In the genomic region with DNA sequence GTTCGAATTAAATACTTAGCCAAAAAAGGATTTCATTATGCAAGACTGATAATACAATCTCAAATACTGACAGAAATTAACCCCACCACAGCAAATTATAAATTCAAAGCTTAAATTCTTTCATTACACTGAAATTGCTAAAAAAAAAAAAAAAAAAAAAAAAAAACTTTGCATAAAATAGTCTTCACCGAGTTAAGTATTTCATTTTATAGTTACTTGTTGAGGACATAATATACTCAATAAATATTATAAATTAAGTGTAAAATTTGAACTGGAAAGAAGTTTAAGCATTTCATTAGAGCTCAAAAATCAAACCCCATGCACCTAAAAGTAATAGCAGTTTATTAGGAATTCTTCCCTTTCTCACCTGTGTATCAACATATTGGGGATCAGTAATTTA, we compare ENCODE assay signal across 23 cellular contexts. TPM values are rescaled to one million over a fixed set of nuclear protein-coding genes. Genes with fewer than 3 reads are reported as not detected.
DNase-seq lines count a peak whose midpoint lies in the region; ATAC-seq, FAIRE-seq and TF ChIP-seq lines count a peak whose summit lies in the region.
"Had no signal": no experiment of that assay in that cellular context is flagged by ENCODE, and none has a peak within 500 bp of the region (broad histone marks: within the 10 kb centered on the region; RNA-seq: fewer than 3 reads in every experiment).

No MANE protein-coding gene starts in this region.

- intact Hi-C loops in CD4-positive, alpha-beta memory T cell (cut with micrococcal nuclease) = loop anchor here (10.0 kb wide), 1 partner anchor 420 kb away; no protein-coding TSS in a partner anchor
- intact Hi-C loops in activated CD4-positive, alpha-beta memory T cell treated with anti-CD3 and anti-CD28 coated beads for 36 hours (cut with micrococcal nuclease) = no loop called here
- intact Hi-C loops in CD14-positive monocyte (cut with micrococcal nuclease) = no loop called here

- no peak overlapping the region for H4K91ac ChIP-seq in mesenchymal stem cell (ENCODE audit: low read length)

- no peak overlapping the region for H3K4ac ChIP-seq in mesenchymal stem cell (ENCODE audit: low read depth in 1 of 2, low read length in 2 of 2)

- no peaks in the 10 kb centered on the region for H3K9me3 ChIP-seq in CD4-positive, alpha-beta memory T cell (ENCODE audit: control insufficient read depth in 1 of 2, low read length in 2 of 2)
- H3K9me3 ChIP-seq in mesenchymal stem cell (ENCODE audit: control insufficient read depth, low read length) = no peaks in the 10 kb centered on the region
- H3K9me3 ChIP-seq: body of pancreas, heart left ventricle, ovary, tibial nerve had no signal

- no peak overlapping the region for H2AFZ ChIP-seq in GM23338
- no peak overlapping the region for H2AFZ ChIP-seq in mesenchymal stem cell (ENCODE audit: low read depth, low read length)

- H3K9me3 Mint-ChIP-seq in CD4-positive, alpha-beta memory T cell = peaks cover 0 to 4% (median 0%) of the 10 kb centered on the region in 8 donors
- no peaks in the 10 kb centered on the region for H3K9me3 Mint-ChIP-seq in GM23338
- no peaks in the 10 kb centered on the region for H3K9me3 Mint-ChIP-seq in activated CD4-positive, alpha-beta memory T cell treated with anti-CD3 and anti-CD28 coated beads for 36 hours
- H3K9me3 Mint-ChIP-seq in stimulated activated naive CD8-positive, alpha-beta T cell treated with anti-CD3 and anti-CD28 coated beads, Interleukin-15, amount 100 ng/mL, for 72 hours = no peaks in the 10 kb centered on the region
- H3K9me3 Mint-ChIP-seq in CD14-positive monocyte = no peaks in the 10 kb centered on the region
- H3K9me3 Mint-ChIP-seq: activated CD8-positive, alpha-beta T cell treated with anti-CD3 and anti-CD28 coated beads for 36 hours; H9 had no signal

- H3K4me2 ChIP-seq in GM23338 (peak overlapping the region; percentile 80), mesenchymal stem cell (ENCODE audit: low read length, poor library complexity, severe bottlenecking) (no peak overlapping the region)

- no peak overlapping the region for H2BK5ac ChIP-seq in mesenchymal stem cell (ENCODE audit: low read depth, low read length, poor library complexity, severe bottlenecking)

- no peak overlapping the region for H2BK120ac ChIP-seq in mesenchymal stem cell (ENCODE audit: low read depth, low read length)

- no peak overlapping the region for H2AK5ac ChIP-seq in mesenchymal stem cell (ENCODE audit: low read length, severe bottlenecking)

- 100% methylated on average over 1 of the region's 2 CpGs for WGBS in mesenchymal stem cell

- no peak overlapping the region for H3K27ac ChIP-seq in CD4-positive, alpha-beta memory T cell (ENCODE audit: low read depth, low read length)
- no peak overlapping the region for H3K27ac ChIP-seq in GM23338 (ENCODE audit: low read depth)
- H3K27ac ChIP-seq in mesenchymal stem cell (ENCODE audit: low read length, poor library complexity, severe bottlenecking) = no peak overlapping the region
- H3K27ac ChIP-seq: C4-2B, ovary had no signal

- H4K20me1 ChIP-seq in GM23338 (replicated peaks; ENCODE audit: insufficient read depth) = peaks cover 8% of the 10 kb centered on the region

- no peaks in the 10 kb centered on the region for H3K27me3 Mint-ChIP-seq in CD4-positive, alpha-beta memory T cell
- H3K27me3 Mint-ChIP-seq in GM23338 (ENCODE audit: insufficient read depth, low read depth, poor library complexity) (peaks cover 8% of the 10 kb centered on the region), CD14-positive monocyte (ENCODE audit: low read depth in 3 of 3) (peaks cover 0 to 1% (median 0%) of the 10 kb centered on the region in 3 donors)
- no peaks in the 10 kb centered on the region for H3K27me3 Mint-ChIP-seq in activated CD4-positive, alpha-beta memory T cell treated with anti-CD3 and anti-CD28 coated beads for 36 hours
- H3K27me3 Mint-ChIP-seq in stimulated activated naive CD8-positive, alpha-beta T cell treated with anti-CD3 and anti-CD28 coated beads, Interleukin-15, amount 100 ng/mL, for 72 hours = no peaks in the 10 kb centered on the region
- H3K27me3 Mint-ChIP-seq: activated CD8-positive, alpha-beta T cell treated with anti-CD3 and anti-CD28 coated beads for 36 hours had no signal

- peaks cover 24% of the 10 kb centered on the region for H3K79me2 ChIP-seq in GM23338 (replicated peaks; ENCODE audit: insufficient read depth)

- H3K4me1 Mint-ChIP-seq in CD4-positive, alpha-beta memory T cell = peaks cover 30 to 79% (median 45%) of the 10 kb centered on the region in 4 donors
- peaks cover 38% of the 10 kb centered on the region for H3K4me1 Mint-ChIP-seq in GM23338
- peaks cover 65% of the 10 kb centered on the region for H3K4me1 Mint-ChIP-seq in activated CD4-positive, alpha-beta memory T cell treated with anti-CD3 and anti-CD28 coated beads for 36 hours (ENCODE audit: low read depth)
- peaks cover 65% of the 10 kb centered on the region for H3K4me1 Mint-ChIP-seq in stimulated activated naive CD8-positive, alpha-beta T cell treated with anti-CD3 and anti-CD28 coated beads, Interleukin-15, amount 100 ng/mL, for 72 hours
- H3K4me1 Mint-ChIP-seq in CD14-positive monocyte = peaks cover 31% of the 10 kb centered on the region

- CTCF ChIA-PET in CD4-positive, alpha-beta memory T cell (lab: Charles Lee; ENCODE audit: partially characterized antibody) = interaction anchor here (1.8 to 2.2 kb wide), 2 partner anchors 128 to 378 kb away, joined by 3 to 9 read pairs; a partner anchor contains a TSS
- CTCF ChIA-PET in activated CD4-positive, alpha-beta memory T cell treated with anti-CD3 and anti-CD28 coated beads for 36 hours (lab: Charles Lee) = interaction anchor here (1.1 kb wide), 1 partner anchor 10 kb away, joined by 3 read pairs; no protein-coding TSS in a partner anchor

- no peak overlapping the region for H4K8ac ChIP-seq in mesenchymal stem cell (ENCODE audit: low read length)

- peak overlapping the region in 5 of 8 donors; percentile 3 to 100 (median 98) for H3K4me3 Mint-ChIP-seq in CD4-positive, alpha-beta memory T cell
- H3K4me3 Mint-ChIP-seq in GM23338 (peak overlapping the region; percentile 97), CD14-positive monocyte (no peak overlapping the region)
- peak overlapping the region; percentile 31 for H3K4me3 Mint-ChIP-seq in activated CD4-positive, alpha-beta memory T cell treated with anti-CD3 and anti-CD28 coated beads for 36 hours
- no peak overlapping the region for H3K4me3 Mint-ChIP-seq in stimulated activated naive CD8-positive, alpha-beta T cell treated with anti-CD3 and anti-CD28 coated beads, Interleukin-15, amount 100 ng/mL, for 72 hours

- no peaks in the 10 kb centered on the region; the same call in 1 of the 2 replicates for H3F3A ChIP-seq in GM23338 (replicated peaks; ENCODE audit: low read depth)

- H3K79me1 ChIP-seq in mesenchymal stem cell (replicated peaks; ENCODE audit: low read length, poor library complexity, severe bottlenecking) = peaks cover 8% of the 10 kb centered on the region

- H3K23ac ChIP-seq in mesenchymal stem cell (ENCODE audit: low read length in 2 of 2) = no peak overlapping the region

- H3K4me1 ChIP-seq in CD4-positive, alpha-beta memory T cell (ENCODE audit: insufficient read depth, low read length) = peaks cover 30% of the 10 kb centered on the region
- H3K4me1 ChIP-seq in GM23338 (ENCODE audit: insufficient read depth) (peaks cover 17% of the 10 kb centered on the region; the same call in 1 of the 2 replicates), mesenchymal stem cell (ENCODE audit: control insufficient read depth, insufficient read depth, low read depth, low read length) (peaks cover 5% of the 10 kb centered on the region)

- no peak overlapping the region for H2BK15ac ChIP-seq in mesenchymal stem cell (ENCODE audit: low read depth, poor library complexity, severe bottlenecking)

- no peak overlapping the region for H3K4me3 ChIP-seq in CD4-positive, alpha-beta memory T cell (ENCODE audit: low read length in 2 of 2)
- H3K4me3 ChIP-seq in GM23338 (no peak overlapping the region), mesenchymal stem cell (ENCODE audit: insufficient read depth in 1 of 2, low read depth in 1 of 2, low read length in 2 of 2) (peak overlapping the region in 1 of 2 experiments; percentile 94)
- H3K4me3 ChIP-seq: body of pancreas, ovary had no signal

- in situ Hi-C loops in ACHN (cut with HindIII; ENCODE audit: low pct_ligation_motif_present, low pct_unique_long_range_greater_than_20kb, low sequenced_read_pairs) = no loop called here

- H3K36me3 Mint-ChIP-seq in CD4-positive, alpha-beta memory T cell = peaks cover 0 to 20% of the 10 kb centered on the region in 2 donors
- H3K36me3 Mint-ChIP-seq in GM23338 (ENCODE audit: low read depth) = peaks cover 10% of the 10 kb centered on the region
- H3K36me3 Mint-ChIP-seq in activated CD4-positive, alpha-beta memory T cell treated with anti-CD3 and anti-CD28 coated beads for 36 hours = peaks cover 16% of the 10 kb centered on the region
- peaks cover 4% of the 10 kb centered on the region in 2 donors for H3K36me3 Mint-ChIP-seq in CD14-positive monocyte

- ATAC-seq in GM23338 = no peak
- ATAC-seq in stimulated activated naive CD8-positive, alpha-beta T cell treated with anti-CD3 and anti-CD28 coated beads, Interleukin-15, amount 100 ng/mL, for 72 hours = no peak
- ATAC-seq: activated CD8-positive, alpha-beta T cell treated with anti-CD3 and anti-CD28 coated beads for 36 hours; body of pancreas; heart left ventricle had no signal

- POLR2A ChIA-PET in CD4-positive, alpha-beta memory T cell (lab: Charles Lee; ENCODE audit: partially characterized antibody) = interaction anchor here (2.4 to 2.7 kb wide), 2 partner anchors 164 to 415 kb away, joined by 10 to 24 read pairs; a partner anchor contains a TSS
- POLR2A ChIA-PET in activated CD4-positive, alpha-beta memory T cell treated with anti-CD3 and anti-CD28 coated beads for 36 hours (lab: Charles Lee) = interaction anchor here (2.2 kb wide), 1 partner anchor 12 kb away, joined by 6 read pairs; no protein-coding TSS in a partner anchor

- no peak for TF ChIP-seq CTCF in GM23338 (conservative IDR thresholded peaks at IDR 0.05; ENCODE audit: low read depth in 2 of 2)
- TF ChIP-seq CTCF in CD14-positive monocyte (IDR thresholded peaks at IDR 0.05) = no peak

- peak overlapping the region; percentile 99 for H3K9ac ChIP-seq in mesenchymal stem cell (ENCODE audit: low read length)

- no peak overlapping the region for H2BK12ac ChIP-seq in mesenchymal stem cell (ENCODE audit: low read length in 2 of 2)

- no peak overlapping the region for H3K14ac ChIP-seq in mesenchymal stem cell (ENCODE audit: low read length in 2 of 2)

- no peaks in the 10 kb centered on the region for H3K36me3 ChIP-seq in CD4-positive, alpha-beta memory T cell (ENCODE audit: insufficient read depth, low read length)
- H3K36me3 ChIP-seq in GM23338 (ENCODE audit: insufficient read depth) (no peaks in the 10 kb centered on the region), mesenchymal stem cell (ENCODE audit: control insufficient read depth in 1 of 2, insufficient read depth in 2 of 2, low read depth in 1 of 2, low read length in 2 of 2) (peaks cover 0 to 15% of the 10 kb centered on the region in 2 experiments)
- H3K36me3 ChIP-seq: ovary, tibial nerve had no signal

- no peaks in the 10 kb centered on the region for H3K9me2 ChIP-seq in GM23338 (ENCODE audit: insufficient read depth)

- DNase-seq in CD4-positive, alpha-beta memory T cell = no peak
- no peak for DNase-seq in GM23338 (ENCODE audit: low spot score)
- no peak for DNase-seq in activated CD4-positive, alpha-beta memory T cell treated with anti-CD3 and anti-CD28 coated beads for 36 hours
- no peak for DNase-seq in mesenchymal stem cell
- DNase-seq in GM19239 (ENCODE audit: insufficient read length, low spot score) = no peak
- no peak for DNase-seq in stimulated activated naive CD8-positive, alpha-beta T cell treated with anti-CD3 and anti-CD28 coated beads, Interleukin-15, amount 100 ng/mL, for 72 hours
- DNase-seq in CD14-positive monocyte (ENCODE audit: low spot score) = no peak
- no peak for DNase-seq in ACHN
- DNase-seq: activated CD8-positive, alpha-beta T cell treated with anti-CD3 and anti-CD28 coated beads for 36 hours; activated gamma-delta T cell; body of pancreas; dermis blood vessel endothelial cell; EL; H9; heart left ventricle; IMR-90; islet precursor cell; mesendoderm; NCI-H1092; ovary; Right ventricle myocardium superior had no signal

- no peak for FAIRE-seq in GM19239 (lab: Jason Lieb, UNC)

- H3K27ac Mint-ChIP-seq in CD4-positive, alpha-beta memory T cell = peak overlapping the region in 6 of 7 donors; percentile 24 to 98 (median 97)
- H3K27ac Mint-ChIP-seq in GM23338 = no peak overlapping the region
- H3K27ac Mint-ChIP-seq in activated CD4-positive, alpha-beta memory T cell treated with anti-CD3 and anti-CD28 coated beads for 36 hours = no peak overlapping the region
- H3K27ac Mint-ChIP-seq in stimulated activated naive CD8-positive, alpha-beta T cell treated with anti-CD3 and anti-CD28 coated beads, Interleukin-15, amount 100 ng/mL, for 72 hours = peak overlapping the region in 1 of 2 donors; percentile 33
- H3K27ac Mint-ChIP-seq in CD14-positive monocyte = no peak overlapping the region

- no peaks in the 10 kb centered on the region for H3K27me3 ChIP-seq in CD4-positive, alpha-beta memory T cell (ENCODE audit: insufficient read depth, low read length)
- H3K27me3 ChIP-seq in GM23338 (ENCODE audit: insufficient read depth) (no peaks in the 10 kb centered on the region), mesenchymal stem cell (ENCODE audit: control insufficient read depth in 1 of 2, insufficient read depth in 1 of 2, low read length in 2 of 2) (no peaks in the 10 kb centered on the region)
- H3K27me3 ChIP-seq: body of pancreas, heart left ventricle, ovary, tibial nerve had no signal

- no peak overlapping the region for H3K18ac ChIP-seq in mesenchymal stem cell (ENCODE audit: low read depth in 1 of 2, low read length in 2 of 2)

RNA-seq across cellular contexts. Expression of a gene that starts 1.9 kb away (rescaled TPM):
- total RNA-seq in CD4-positive, alpha-beta memory T cell = 10 to 100 TPM; 17.2 to 19.9 TPM
- 10 to 100 TPM; 41.9 to 45.3 TPM for polyA plus RNA-seq in CD4-positive, alpha-beta memory T cell
- total RNA-seq in GM23338 (2014; rRNA removed; shearing (Covaris generic)) = 69.8 and 78.4 TPM in 2 replicates
- 154 and 158 TPM in 2 replicates for polyA plus RNA-seq in GM23338 (2016; fragmentation: Nextera tagmentation; extraction: Ambion mirVana)
- 10 to 100 TPM; 82.3 to 85.9 TPM for total RNA-seq in activated CD4-positive, alpha-beta memory T cell treated with anti-CD3 and anti-CD28 coated beads for 36 hours
- polyA plus RNA-seq in mesenchymal stem cell (2013, experiment 1 of 2) = 93.2 TPM
- 96.5 TPM for polyA plus RNA-seq in mesenchymal stem cell (2013, experiment 2 of 2)
- 10 to 100 TPM; 26.2 to 29.2 TPM for polyA plus RNA-seq in CD14-positive monocyte

Comparison
In these comparisons a context has a peak if more than half of its experiments do, and no peak if none do; other contexts are left out.
1. H3K27ac Mint-ChIP-seq: peak in CD4-positive, alpha-beta memory T cell (6 of 7); none in GM23338 (single experiment), activated CD4-positive, alpha-beta memory T cell treated with anti-CD3 and anti-CD28 coated beads for 36 hours (single experiment) and CD14-positive monocyte (0 of 7).
2. H3K4me3 Mint-ChIP-seq: peak in CD4-positive, alpha-beta memory T cell (5 of 8), GM23338 (single experiment) and activated CD4-positive, alpha-beta memory T cell treated with anti-CD3 and anti-CD28 coated beads for 36 hours (single experiment); none in stimulated activated naive CD8-positive, alpha-beta T cell treated with anti-CD3 and anti-CD28 coated beads, Interleukin-15, amount 100 ng/mL, for 72 hours (0 of 2) and CD14-positive monocyte (0 of 2).